In the genomic region with DNA sequence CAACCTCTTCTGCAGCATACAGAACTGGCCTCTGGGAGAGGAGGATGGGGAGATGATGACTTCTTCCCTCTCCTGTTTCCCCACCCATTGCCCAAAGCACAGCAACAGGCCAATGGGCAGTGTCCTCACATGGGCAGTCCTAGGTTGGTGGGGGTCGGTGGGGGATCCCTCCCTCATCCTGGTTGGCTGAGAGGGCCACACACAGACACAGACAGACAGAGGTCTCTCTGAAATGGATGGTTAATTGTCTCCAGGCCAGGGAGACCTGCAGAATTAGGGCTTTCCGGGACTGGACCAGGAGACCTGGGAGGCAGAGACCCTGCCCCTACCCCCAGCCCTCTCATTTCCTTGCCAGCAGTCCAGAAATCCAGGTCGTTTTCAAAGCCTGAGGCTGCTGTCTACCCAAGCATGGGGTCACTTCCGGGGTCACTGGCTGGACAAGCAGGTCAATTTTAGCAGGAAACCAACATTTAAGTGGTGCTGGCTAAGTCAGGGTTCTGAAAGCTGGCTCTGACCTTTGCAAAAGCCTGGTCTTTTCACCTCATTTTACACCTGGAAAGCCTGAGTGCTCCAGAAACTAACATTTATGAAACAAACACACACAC, we compare ENCODE assay signal across 1 cellular context.
TF ChIP-seq lines count a peak whose summit lies in the region.

No MANE protein-coding gene starts in this region.

TF ChIP-seq in IMR-90, 13 proteins besides CTCF, POLR2A, EP300 and RAD21 (continued from another document):
- TF ChIP-seq CEBPB (IDR thresholded peaks at IDR 0.05; ENCODE audit: low read depth, low read length) (no peak), BHLHE40 (IDR thresholded peaks at IDR 0.05; ENCODE audit: low read depth, low read length) (no peak), MAZ (IDR thresholded peaks at IDR 0.05; ENCODE audit: borderline replicate concordance, low read depth, low read length) (no peak), MAFK (IDR thresholded peaks at IDR 0.05; ENCODE audit: low read depth, low read length) (no peak), NFE2L2 (IDR thresholded peaks at IDR 0.05; ENCODE audit: low read depth, low read length) (no peak), RFX5 (IDR thresholded peaks at IDR 0.05; ENCODE audit: low read depth, low read length) (no peak), FOS (IDR thresholded peaks at IDR 0.05; ENCODE audit: low read depth, low read length) (no peak)
- TF ChIP-seq, protein P1, sequence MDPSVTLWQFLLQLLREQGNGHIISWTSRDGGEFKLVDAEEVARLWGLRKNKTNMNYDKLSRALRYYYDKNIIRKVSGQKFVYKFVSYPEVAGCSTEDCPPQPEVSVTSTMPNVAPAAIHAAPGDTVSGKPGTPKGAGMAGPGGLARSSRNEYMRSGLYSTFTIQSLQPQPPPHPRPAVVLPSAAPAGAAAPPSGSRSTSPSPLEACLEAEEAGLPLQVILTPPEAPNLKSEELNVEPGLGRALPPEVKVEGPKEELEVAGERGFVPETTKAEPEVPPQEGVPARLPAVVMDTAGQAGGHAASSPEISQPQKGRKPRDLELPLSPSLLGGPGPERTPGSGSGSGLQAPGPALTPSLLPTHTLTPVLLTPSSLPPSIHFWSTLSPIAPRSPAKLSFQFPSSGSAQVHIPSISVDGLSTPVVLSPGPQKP (IDR thresholded peaks at IDR 0.05; ENCODE audit: borderline replicate concordance, low read depth, low read length): no peak
- TF ChIP-seq, protein P2, sequence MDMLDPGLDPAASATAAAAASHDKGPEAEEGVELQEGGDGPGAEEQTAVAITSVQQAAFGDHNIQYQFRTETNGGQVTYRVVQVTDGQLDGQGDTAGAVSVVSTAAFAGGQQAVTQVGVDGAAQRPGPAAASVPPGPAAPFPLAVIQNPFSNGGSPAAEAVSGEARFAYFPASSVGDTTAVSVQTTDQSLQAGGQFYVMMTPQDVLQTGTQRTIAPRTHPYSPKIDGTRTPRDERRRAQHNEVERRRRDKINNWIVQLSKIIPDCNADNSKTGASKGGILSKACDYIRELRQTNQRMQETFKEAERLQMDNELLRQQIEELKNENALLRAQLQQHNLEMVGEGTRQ (IDR thresholded peaks at IDR 0.05; ENCODE audit: low read depth, low read length): no peak
